In genomic region chr17:2192367-2193028, GRCh38 we compare ENCODE assay signal across 8 cellular contexts.
DNase-seq lines count a peak whose midpoint lies in the region; ATAC-seq, FAIRE-seq and TF ChIP-seq lines count a peak whose summit lies in the region.

No MANE protein-coding gene starts in this region.

- H3K9me3 Mint-ChIP-seq in activated naive CD4-positive, alpha-beta T cell treated with anti-CD3 and anti-CD28 coated beads, Interleukin-2, amount 50 U/mL, for 72 hours = no peaks in the 10 kb centered on the region
- no peaks in the 10 kb centered on the region for H3K9me3 Mint-ChIP-seq in stimulated activated naive B cell treated with anti-CD40 and anti-IgM and Interleukin-4, amounts not matched to agents 10 μg/mL and 1 μg/mL and 100 μg/mL, for 72 hours

- DNase-seq in SJSA1 (ENCODE audit: low read depth in 1 of 2, low spot score in 2 of 2) = peak; percentile 93 to 94
- DNase-seq in activated naive CD4-positive, alpha-beta T cell treated with anti-CD3 and anti-CD28 coated beads, Interleukin-2, amount 50 U/mL, for 72 hours (ENCODE audit: low spot score in 2 of 2) = peak; percentile 40 to 75
- DNase-seq in HepG2 (ENCODE audit: low spot score) = no peak
- DNase-seq in stimulated activated naive B cell treated with anti-CD40 and anti-IgM and Interleukin-4, amounts not matched to agents 10 μg/mL and 1 μg/mL and 100 μg/mL, for 72 hours = peak; percentile 16
- DNase-seq in iPS-NIHi7 (ENCODE audit: extremely low spot score) = no peak
- no peak for DNase-seq in NCI-H510A (lab: John Stamatoyannopoulos, UW)

- no peak for TF ChIP-seq EP300 in HepG2 (IDR thresholded peaks at IDR 0.05; ENCODE audit: low read depth in 2 of 2, low read length in 2 of 2)
- no peak for TF ChIP-seq EP300 in HepG2 (CRISPR knock-in tag; IDR thresholded peaks at IDR 0.05; ENCODE audit: borderline replicate concordance)

- no peak overlapping the region for H3K4me3 Mint-ChIP-seq in stimulated activated naive B cell treated with anti-CD40 and anti-IgM and Interleukin-4, amounts not matched to agents 10 μg/mL and 1 μg/mL and 100 μg/mL, for 72 hours

- TF ChIP-seq CTCF in HepG2 (CRISPR knock-in tag; IDR thresholded peaks at IDR 0.05) = no peak

- H3K9ac ChIP-seq in HepG2 (ENCODE audit: insufficient read depth, low read depth, low read length) = no peak overlapping the region

- no peak for TF ChIP-seq RAD21 in HepG2 (CRISPR knock-in tag; IDR thresholded peaks at IDR 0.05)

- H3K4me1 ChIP-seq in SJSA1 (replicated peaks) (peaks cover 58% of the 10 kb centered on the region), HepG2 (ENCODE audit: insufficient read depth, low read length) (peaks cover 4% of the 10 kb centered on the region; the same call in 1 of the 2 replicates)

- H3K36me3 Mint-ChIP-seq in activated naive CD4-positive, alpha-beta T cell treated with anti-CD3 and anti-CD28 coated beads, Interleukin-2, amount 50 U/mL, for 72 hours = peaks cover 13 to 28% of the 10 kb centered on the region in 2 donors
- peaks cover 24 to 47% of the 10 kb centered on the region in 2 donors for H3K36me3 Mint-ChIP-seq in stimulated activated naive B cell treated with anti-CD40 and anti-IgM and Interleukin-4, amounts not matched to agents 10 μg/mL and 1 μg/mL and 100 μg/mL, for 72 hours

- POLR2A ChIA-PET in HepG2 (lab: Yijun Ruan, JAX) = no interaction called here

- H3K27me3 ChIP-seq in SJSA1 (replicated peaks) (no peaks in the 10 kb centered on the region), HepG2 (ENCODE audit: control insufficient read depth in 1 of 2, insufficient read depth in 2 of 2, low read length in 2 of 2) (no peaks in the 10 kb centered on the region)

- peak overlapping the region; percentile 67 for H3K27ac ChIP-seq in SJSA1
- H3K27ac ChIP-seq in HepG2 (ENCODE audit: extremely low read length, insufficient read depth, low read length) = no peak overlapping the region

- H3K27me3 Mint-ChIP-seq in stimulated activated naive B cell treated with anti-CD40 and anti-IgM and Interleukin-4, amounts not matched to agents 10 μg/mL and 1 μg/mL and 100 μg/mL, for 72 hours = no peaks in the 10 kb centered on the region

- H3K4me1 Mint-ChIP-seq in stimulated activated naive B cell treated with anti-CD40 and anti-IgM and Interleukin-4, amounts not matched to agents 10 μg/mL and 1 μg/mL and 100 μg/mL, for 72 hours = peaks cover 18 to 23% of the 10 kb centered on the region in 2 donors

- peak overlapping the region in 1 of 2 donors; percentile 59 for H3K27ac Mint-ChIP-seq in activated naive CD4-positive, alpha-beta T cell treated with anti-CD3 and anti-CD28 coated beads, Interleukin-2, amount 50 U/mL, for 72 hours
- H3K27ac Mint-ChIP-seq in stimulated activated naive B cell treated with anti-CD40 and anti-IgM and Interleukin-4, amounts not matched to agents 10 μg/mL and 1 μg/mL and 100 μg/mL, for 72 hours = peak overlapping the region; percentile 54

- BruUV-seq in HepG2 (replicated peaks; lab: Mats Ljungman, UMichigan) = no TSS peak

- H2AFZ ChIP-seq in HepG2 (ENCODE audit: low read length) = no peak overlapping the region

- 80% methylated on average over 5 of the region's 7 CpGs for WGBS in HepG2 (ENCODE audit: low lambda C conversion rate)

- CTCF ChIA-PET in HepG2 (lab: Yijun Ruan, JAX; ENCODE audit: low intra/inter-chr PET ratio, low total read pairs) = no interaction called here

- no peak for TF ChIP-seq POLR2A in HepG2 (IDR thresholded peaks at IDR 0.05; ENCODE audit: insufficient read depth in 1 of 2, low read depth in 2 of 2, low read length in 2 of 2)

- intact Hi-C loops in HepG2 (cut with micrococcal nuclease; ENCODE audit: unreplicated experiment) = no loop called here

- no peak overlapping the region for H3K4me2 ChIP-seq in HepG2 (ENCODE audit: low read depth, low read length)

- H3K9me3 ChIP-seq in SJSA1 (replicated peaks) (no peaks in the 10 kb centered on the region), HepG2 (ENCODE audit: low read length) (no peaks in the 10 kb centered on the region)

- no peak for FAIRE-seq in HepG2 (lab: Jason Lieb, UNC)

- no peaks in the 10 kb centered on the region for H3K79me2 ChIP-seq in HepG2 (ENCODE audit: insufficient read depth, low read length)

- peaks cover 13% of the 10 kb centered on the region; the same call in 1 of the 2 replicates for H3K36me3 ChIP-seq in SJSA1
- H3K36me3 ChIP-seq in HepG2 (replicated peaks in 1 of 2; ENCODE audit: control insufficient read depth in 1 of 2, insufficient read depth in 2 of 2, low read length in 2 of 2) = peaks cover 11 to 68% of the 10 kb centered on the region in 2 experiments; a peak in 4 of 5 replicates

- ATAC-seq in GM21737 (IDR thresholded peaks at IDR 0.05; ENCODE audit: unreplicated experiment) (peak; percentile 65), HepG2 (no peak), GM19328 (IDR thresholded peaks at IDR 0.05; ENCODE audit: unreplicated experiment) (no peak)
- ATAC-seq in activated naive CD4-positive, alpha-beta T cell treated with anti-CD3 and anti-CD28 coated beads, Interleukin-2, amount 50 U/mL, for 72 hours = peak; percentile 79
- peak; percentile 90 to 91 for ATAC-seq in stimulated activated naive B cell treated with anti-CD40 and anti-IgM and Interleukin-4, amounts not matched to agents 10 μg/mL and 1 μg/mL and 100 μg/mL, for 72 hours (replicated peaks)

- in situ Hi-C loops in HepG2 (cut with HindIII; ENCODE audit: extremely low pct_ligation_motif_present, low pct_unique_long_range_greater_than_20kb) = no loop called here

- H3K4me3 ChIP-seq in SJSA1 = no peak overlapping the region
- H3K4me3 ChIP-seq in HepG2 (replicated peaks in 1 of 3; ENCODE audit: insufficient read depth in 1 of 3, low read depth in 2 of 3, low read length in 3 of 3) = no peak overlapping the region

- H4K20me1 ChIP-seq in HepG2 (ENCODE audit: insufficient read depth, low read length) = no peaks in the 10 kb centered on the region

TF ChIP-seq in HepG2, 621 proteins besides CTCF, POLR2A, EP300 and RAD21:
- TF ChIP-seq NFE2L2 (IDR thresholded peaks at IDR 0.05; ENCODE audit: low read length) (peak; percentile 48; the same call in 1 of the 2 replicates), MAFF (IDR thresholded peaks at IDR 0.05; ENCODE audit: low read depth, low read length) (peak; percentile 80), ESRRA (CRISPR knock-in tag; IDR thresholded peaks at IDR 0.05; ENCODE audit: low read depth) (no peak), MAFK (conservative IDR thresholded peaks at IDR 0.05 in 1 of 2, IDR thresholded peaks at IDR 0.05 in 1 of 2; ENCODE audit: low read length in 2 of 2) (peak; percentile 85 to 88)

Comparison
In these comparisons a context has a peak if more than half of its experiments do, and no peak if none do; other contexts are left out.
1. ATAC-seq: peak in GM21737 (single experiment), activated naive CD4-positive, alpha-beta T cell treated with anti-CD3 and anti-CD28 coated beads, Interleukin-2, amount 50 U/mL, for 72 hours (2 of 2) and stimulated activated naive B cell treated with anti-CD40 and anti-IgM and Interleukin-4, amounts not matched to agents 10 μg/mL and 1 μg/mL and 100 μg/mL, for 72 hours (2 of 2); none in HepG2 (single experiment) and GM19328 (single experiment).
2. DNase-seq: peak in SJSA1 (2 of 2), activated naive CD4-positive, alpha-beta T cell treated with anti-CD3 and anti-CD28 coated beads, Interleukin-2, amount 50 U/mL, for 72 hours (2 of 2) and stimulated activated naive B cell treated with anti-CD40 and anti-IgM and Interleukin-4, amounts not matched to agents 10 μg/mL and 1 μg/mL and 100 μg/mL, for 72 hours (single experiment); none in HepG2 (single experiment), iPS-NIHi7 (single experiment) and NCI-H510A (single experiment).